In genomic region chr14:22600027-22600426, GRCh38 we compare ENCODE assay signal across 17 cellular contexts. TPM values are rescaled to one million over a fixed set of nuclear protein-coding genes. Genes with fewer than 3 reads are reported as not detected.
A peak's percentile ranks its signal among the peaks of the same experiment; 100 is the strongest.
DNase-seq lines count a peak whose midpoint lies in the region; ATAC-seq, FAIRE-seq and TF ChIP-seq lines count a peak whose summit lies in the region.
"Had no signal": no experiment of that assay in that cellular context is flagged by ENCODE, and none has a peak within 500 bp of the region (broad histone marks: within the 10 kb centered on the region; RNA-seq: fewer than 3 reads in every experiment).

No MANE protein-coding gene starts in this region.

- H3K9me3 ChIP-seq in IMR-90 (ENCODE audit: control insufficient read depth, insufficient read depth, low read length) (no peaks in the 10 kb centered on the region), astrocyte (ENCODE audit: insufficient read depth, low read depth, low read length) (no peaks in the 10 kb centered on the region)
- H3K9me3 ChIP-seq: gastroesophageal sphincter, MG63, right atrium auricular region had no signal

- H2BK15ac ChIP-seq in IMR-90 (ENCODE audit: low read depth, low read length): no peak overlapping the region

- H3K79me1 ChIP-seq in IMR-90 (ENCODE audit: low read depth in 1 of 2, low read length in 2 of 2): peaks cover 13 to 31% of the 10 kb centered on the region in 2 experiments

- H3K9ac ChIP-seq in IMR-90 (ENCODE audit: low read depth, low read length): no peak overlapping the region
- no peak overlapping the region for H3K9ac ChIP-seq in astrocyte (ENCODE audit: low read length)

- H3K36me3 ChIP-seq in IMR-90 (ENCODE audit: control insufficient read depth, insufficient read depth, low read length): peaks cover 30% of the 10 kb centered on the region
- H3K36me3 ChIP-seq in astrocyte (ENCODE audit: insufficient read depth, low read length): peaks cover 5% of the 10 kb centered on the region

- no peak overlapping the region for H3K18ac ChIP-seq in IMR-90 (ENCODE audit: low read depth, low read length)

- dilution Hi-C loops in IMR-90 (cut with HindIII; ENCODE audit: low sequenced_read_pairs, unreplicated experiment): no loop called here

- H2AFZ ChIP-seq in IMR-90 (replicated peaks; ENCODE audit: low read length, poor library complexity): no peak overlapping the region
- H2AFZ ChIP-seq in astrocyte (ENCODE audit: low read depth, low read length): no peak overlapping the region

- no peak overlapping the region for H2BK20ac ChIP-seq in IMR-90 (ENCODE audit: low read depth, low read length)

- no peak overlapping the region for H2BK5ac ChIP-seq in IMR-90 (ENCODE audit: low read depth, low read length, poor library complexity, severe bottlenecking)

- no peak for FAIRE-seq in astrocyte (lab: Jason Lieb, UNC)
- FAIRE-seq in GM12892 (lab: Jason Lieb, UNC): no peak

- peaks cover 39% of the 10 kb centered on the region for H3K4me1 Mint-ChIP-seq in astrocyte (ENCODE audit: low read depth, unreplicated experiment)
- peaks cover 36 to 41% of the 10 kb centered on the region in 2 donors for H3K4me1 Mint-ChIP-seq in natural killer cell treated with Interleukin-12 subunit alpha and Interleukin-12 subunit beta and Interleukin-15 and Interleukin-18, amount 100 ng/mL, for 72 hours (ENCODE audit: low read depth in 2 of 2)

- H3K4me1 ChIP-seq in IMR-90 (ENCODE audit: control insufficient read depth, insufficient read depth, low read length) (peaks cover 4% of the 10 kb centered on the region), astrocyte (ENCODE audit: insufficient read depth, low read length) (peaks cover 22% of the 10 kb centered on the region)

- H3K4me3 Mint-ChIP-seq in astrocyte (ENCODE audit: unreplicated experiment): peak overlapping the region; percentile 98
- peak overlapping the region; percentile 98 for H3K4me3 Mint-ChIP-seq in natural killer cell treated with Interleukin-12 subunit alpha and Interleukin-12 subunit beta and Interleukin-15 and Interleukin-18, amount 100 ng/mL, for 72 hours

- H3K4me3 ChIP-seq in IMR-90 (ENCODE audit: insufficient read depth, low read depth, low read length): no peak overlapping the region
- no peak overlapping the region for H3K4me3 ChIP-seq in astrocyte (ENCODE audit: insufficient read depth, low read depth, low read length)
- H3K4me3 ChIP-seq: MG63 had no signal

- H3K36me3 Mint-ChIP-seq in astrocyte (ENCODE audit: low read depth, unreplicated experiment): peaks cover 23% of the 10 kb centered on the region
- H3K36me3 Mint-ChIP-seq in natural killer cell treated with Interleukin-12 subunit alpha and Interleukin-12 subunit beta and Interleukin-15 and Interleukin-18, amount 100 ng/mL, for 72 hours: peaks cover 16% of the 10 kb centered on the region

- CTCF ChIA-PET in IMR-90 (lab: Yijun Ruan, JAX): interaction anchor here (0.5 to 1.1 kb wide), 2 partner anchors 53 to 1484 kb away, joined by 3 read pairs; no protein-coding TSS in a partner anchor

- H3K27ac Mint-ChIP-seq in astrocyte (ENCODE audit: unreplicated experiment): peak overlapping the region; percentile 50
- H3K27ac Mint-ChIP-seq in natural killer cell treated with Interleukin-12 subunit alpha and Interleukin-12 subunit beta and Interleukin-15 and Interleukin-18, amount 100 ng/mL, for 72 hours: peak overlapping the region; percentile 80 to 90
- H3K27ac Mint-ChIP-seq: stimulated activated naive CD8-positive, alpha-beta T cell treated with anti-CD3 and anti-CD28 coated beads, Interleukin-15, amount 100 ng/mL, for 72 hours had no signal

- no peak overlapping the region for H3K23ac ChIP-seq in IMR-90 (ENCODE audit: low read depth, low read length)

- H2BK120ac ChIP-seq in IMR-90 (ENCODE audit: low read depth, low read length): no peak overlapping the region

- H4K20me1 ChIP-seq in IMR-90 (ENCODE audit: insufficient read depth, low read length) (no peaks in the 10 kb centered on the region; the same call in 1 of the 2 replicates), astrocyte (ENCODE audit: insufficient read depth, low read length) (no peaks in the 10 kb centered on the region)

- TF ChIP-seq CTCF in IMR-90 (conservative IDR thresholded peaks at IDR 0.05; ENCODE audit: low read depth, low read length) (no peak), astrocyte (IDR thresholded peaks at IDR 0.05; ENCODE audit: insufficient read depth, low read depth, low read length) (no peak)

- no peak overlapping the region for H4K8ac ChIP-seq in IMR-90 (ENCODE audit: low read depth in 2 of 2, low read length in 2 of 2)

- TF ChIP-seq POLR2A in IMR-90 (IDR thresholded peaks at IDR 0.05; ENCODE audit: low read depth, low read length) (0 out of 2 replicates have a peak, but pooled peaks have one; percentile 16), GM12892 (IDR thresholded peaks at IDR 0.05; ENCODE audit: low read depth, low read length) (no peak)

- H3K56ac ChIP-seq in IMR-90 (ENCODE audit: extremely low read depth, insufficient read depth, low read length): no peak overlapping the region

- peaks cover 1% of the 10 kb centered on the region for H3K27me3 Mint-ChIP-seq in astrocyte (ENCODE audit: low read depth, unreplicated experiment)
- H3K27me3 Mint-ChIP-seq in natural killer cell treated with Interleukin-12 subunit alpha and Interleukin-12 subunit beta and Interleukin-15 and Interleukin-18, amount 100 ng/mL, for 72 hours: peaks cover under 1 to 4% of the 10 kb centered on the region in 2 donors
- H3K27me3 Mint-ChIP-seq: stimulated activated naive CD8-positive, alpha-beta T cell treated with anti-CD3 and anti-CD28 coated beads, Interleukin-15, amount 100 ng/mL, for 72 hours had no signal

- H3K14ac ChIP-seq in IMR-90 (replicated peaks; ENCODE audit: low read depth, low read length): no peak overlapping the region

- in situ Hi-C loops in IMR-90 (cut with MboI; ENCODE audit: low sequenced_read_pairs): no loop called here

- no peak overlapping the region for H4K5ac ChIP-seq in IMR-90 (ENCODE audit: low read depth, low read length)

- H3K4me2 ChIP-seq in IMR-90 (ENCODE audit: low read depth, low read length): no peak overlapping the region
- H3K4me2 ChIP-seq in astrocyte (ENCODE audit: low read length): no peak overlapping the region

- H3K27ac ChIP-seq in IMR-90 (ENCODE audit: insufficient read depth, low read length) (no peak overlapping the region), astrocyte (ENCODE audit: low read depth, low read length) (no peak overlapping the region), caudate nucleus (ENCODE audit: low read depth, low read length) (no peak overlapping the region)
- H3K27ac ChIP-seq: HL-60 had no signal

- no peak overlapping the region for H2AK5ac ChIP-seq in IMR-90 (ENCODE audit: low read depth, low read length)

- intact Hi-C loops in IMR-90 (cut with micrococcal nuclease): no loop called here

- H3K27me3 ChIP-seq in IMR-90 (ENCODE audit: control insufficient read depth, insufficient read depth, low read length): no peaks in the 10 kb centered on the region
- H3K27me3 ChIP-seq in astrocyte (ENCODE audit: insufficient read depth, low read length): no peaks in the 10 kb centered on the region
- H3K27me3 ChIP-seq: gastroesophageal sphincter, MG63, right atrium auricular region had no signal

- BruUV-seq in IMR-90 (replicated peaks; lab: Mats Ljungman, UMichigan): no TSS peak

- no peaks in the 10 kb centered on the region for H3K79me2 ChIP-seq in astrocyte (ENCODE audit: insufficient read depth, low read length)

- peaks cover 5% of the 10 kb centered on the region for H3K9me3 Mint-ChIP-seq in astrocyte (ENCODE audit: unreplicated experiment)
- H3K9me3 Mint-ChIP-seq in natural killer cell treated with Interleukin-12 subunit alpha and Interleukin-12 subunit beta and Interleukin-15 and Interleukin-18, amount 100 ng/mL, for 72 hours: no peaks in the 10 kb centered on the region
- H3K9me3 Mint-ChIP-seq: stimulated activated naive CD8-positive, alpha-beta T cell treated with anti-CD3 and anti-CD28 coated beads, Interleukin-15, amount 100 ng/mL, for 72 hours had no signal

- peak; percentile 24 for DNase-seq in CD1c-positive myeloid dendritic cell (ENCODE audit: extremely low spot score)
- no peak for DNase-seq in IMR-90
- no peak for DNase-seq in astrocyte (ENCODE audit: low read depth)
- no peak for DNase-seq in natural killer cell treated with Interleukin-12 subunit alpha and Interleukin-12 subunit beta and Interleukin-15 and Interleukin-18, amount 100 ng/mL, for 72 hours (ENCODE audit: low spot score)
- DNase-seq in caudate nucleus (lab: John Stamatoyannopoulos, UW): no peak
- DNase-seq in GM03348 (ENCODE audit: low spot score): no peak
- no peak for DNase-seq in GM12892 (ENCODE audit: insufficient read length)
- DNase-seq: effector CD8-positive, alpha-beta T cell; HCEC 1CT; MG63; NCI-H2171; stimulated activated naive CD8-positive, alpha-beta T cell treated with anti-CD3 and anti-CD28 coated beads, Interleukin-15, amount 100 ng/mL, for 72 hours had no signal

- H2AK9ac ChIP-seq in IMR-90 (replicated peaks; ENCODE audit: low read depth, low read length, poor library complexity): no peak overlapping the region

- no peak overlapping the region; the same call in 1 of the 2 replicates for H3K4ac ChIP-seq in IMR-90 (ENCODE audit: low read depth, low read length)

- no peak for ATAC-seq in IMR-90 (ENCODE audit: low read depth)
- ATAC-seq in natural killer cell treated with Interleukin-12 subunit alpha and Interleukin-12 subunit beta and Interleukin-15 and Interleukin-18, amount 100 ng/mL, for 72 hours: no peak
- no peak for ATAC-seq in GM19328 (IDR thresholded peaks at IDR 0.05; ENCODE audit: unreplicated experiment)
- ATAC-seq: gastroesophageal sphincter; stimulated activated naive CD8-positive, alpha-beta T cell treated with anti-CD3 and anti-CD28 coated beads, Interleukin-15, amount 100 ng/mL, for 72 hours had no signal

- TF ChIP-seq RAD21 in IMR-90 (IDR thresholded peaks at IDR 0.05; ENCODE audit: low read length): no peak

- H3K9me1 ChIP-seq in IMR-90 (ENCODE audit: insufficient read depth, low read length): peaks cover 22% of the 10 kb centered on the region

- POLR2A ChIA-PET in IMR-90 (lab: Charles Lee; ENCODE audit: unreplicated experiment): interaction anchor here (0.6 kb wide), 1 partner anchor 42 kb away, joined by 4 read pairs; no protein-coding TSS in a partner anchor

- no peak overlapping the region for H4K91ac ChIP-seq in IMR-90 (ENCODE audit: insufficient read depth, low read depth, low read length)

RNA-seq across cellular contexts. Expression of gene ABHD4, which starts 1.9 kb away (rescaled TPM):
- total RNA-seq in IMR-90 (2012; rRNA removed): 5.0 and 5.3 TPM in 2 replicates
- polyA plus RNA-seq in IMR-90 (2012; rRNA removed): 21.8 and 22.0 TPM in 2 replicates
- 13.3 and 23.6 TPM in 2 replicates for polyA plus RNA-seq in IMR-90 (2012; cell fraction: cytosol; rRNA removed)
- polyA plus RNA-seq in IMR-90 (2012; cell fraction: nucleus; rRNA removed; ENCODE audit: low replicate concordance): 22.2 and 25.4 TPM in 2 replicates
- 46.9 and 52.4 TPM in 2 replicates for total RNA-seq in astrocyte
- 10 to 100 TPM in 1 of 2 donors, 1 to 10 TPM in 1; 8.4 to 36.8 TPM for total RNA-seq in natural killer cell treated with Interleukin-12 subunit alpha and Interleukin-12 subunit beta and Interleukin-15 and Interleukin-18, amount 100 ng/mL, for 72 hours
- polyA plus RNA-seq in GM12892 (2012; ENCODE audit: missing spikeins): 8.5 TPM

RNA-seq across cellular contexts. Expression of gene DAD1, which starts 11.0 kb away (rescaled TPM):
- total RNA-seq in IMR-90 (2012; rRNA removed) (396 and 449 TPM in 2 replicates), astrocyte (302 and 319 TPM in 2 replicates)
- 448 and 496 TPM in 2 replicates for polyA plus RNA-seq in IMR-90 (2012; rRNA removed)
- polyA plus RNA-seq in IMR-90 (2012; cell fraction: cytosol; rRNA removed): 412 and 479 TPM in 2 replicates
- polyA plus RNA-seq in IMR-90 (2012; cell fraction: nucleus; rRNA removed; ENCODE audit: low replicate concordance): 92.7 and 197 TPM in 2 replicates
- total RNA-seq in natural killer cell treated with Interleukin-12 subunit alpha and Interleukin-12 subunit beta and Interleukin-15 and Interleukin-18, amount 100 ng/mL, for 72 hours: 100 to 1,000 TPM; 147 to 221 TPM
- polyA plus RNA-seq in GM12892 (2012; ENCODE audit: missing spikeins): 293 TPM

RNA-seq across cellular contexts. Expression of gene OR6J1, which starts 44.1 kb away (rescaled TPM):
- total RNA-seq in IMR-90 (2012; rRNA removed) (not detected in 2 replicates), astrocyte (not detected in 2 replicates)
- polyA plus RNA-seq in IMR-90 (2012; rRNA removed): not detected in 2 replicates
- not detected in 2 replicates for polyA plus RNA-seq in IMR-90 (2012; cell fraction: cytosol; rRNA removed)
- polyA plus RNA-seq in IMR-90 (2012; cell fraction: nucleus; rRNA removed; ENCODE audit: low replicate concordance): not detected in 2 replicates
- total RNA-seq in natural killer cell treated with Interleukin-12 subunit alpha and Interleukin-12 subunit beta and Interleukin-15 and Interleukin-18, amount 100 ng/mL, for 72 hours: not detected
- polyA plus RNA-seq in GM12892 (2012; ENCODE audit: missing spikeins): not detected
- total RNA-seq: mucosa of gallbladder, right atrium auricular region had no signal
